Comparison of ENCODE assay signal across 12 cellular contexts in the genomic region with DNA sequence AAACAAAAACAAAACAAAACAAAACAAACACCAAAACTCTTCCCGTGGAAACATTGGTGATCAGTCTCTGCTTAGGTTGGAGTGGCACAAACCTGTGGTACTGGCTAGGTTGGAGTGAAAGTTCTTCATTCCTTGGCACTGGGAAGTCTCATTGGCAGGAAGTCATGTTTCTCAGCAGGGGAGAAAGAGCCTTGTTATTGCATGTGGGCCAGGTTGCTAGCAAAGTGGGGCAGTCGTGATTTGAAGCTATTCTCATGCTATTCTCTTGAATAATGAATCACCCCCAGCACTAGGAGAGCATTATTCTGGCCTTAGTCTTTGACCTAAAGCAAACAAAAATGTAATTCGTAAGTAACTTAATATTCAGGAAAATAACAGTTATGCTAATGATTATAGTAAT. TPM values are rescaled to one million over a fixed set of nuclear protein-coding genes. Genes with fewer than 3 reads are reported as not detected.
A peak's percentile ranks its signal among the peaks of the same experiment; 100 is the strongest.
DNase-seq lines count a peak whose midpoint lies in the region; ATAC-seq, FAIRE-seq and TF ChIP-seq lines count a peak whose summit lies in the region.
"Had no signal": no experiment of that assay in that cellular context is flagged by ENCODE, and none has a peak within 500 bp of the region (broad histone marks: within the 10 kb centered on the region; RNA-seq: fewer than 3 reads in every experiment).

No MANE protein-coding gene starts in this region.

- no peak overlapping the region for H3K4me3 ChIP-seq in adipocyte (ENCODE audit: low read length)
- H3K4me3 ChIP-seq: esophagus muscularis mucosa had no signal

- H3K27me3 ChIP-seq in adipocyte (replicated peaks; ENCODE audit: control insufficient read depth, insufficient read depth, low read length) = peaks cover 4% of the 10 kb centered on the region

- no peak for FAIRE-seq in GM12892 (lab: Jason Lieb, UNC)
- FAIRE-seq: A204.1 had no signal

- no peaks in the 10 kb centered on the region for H3K9me3 ChIP-seq in adipocyte (ENCODE audit: control insufficient read depth, low read length)
- H3K9me3 ChIP-seq: esophagus muscularis mucosa had no signal

- peak; percentile 5 for DNase-seq in NCI-H2196 (lab: John Stamatoyannopoulos, UW; ENCODE audit: unreplicated experiment)
- DNase-seq in NCI-H2196 treated with DMSO at 0.1 percent for 48 hours (lab: John Stamatoyannopoulos, UW; ENCODE audit: unreplicated experiment) = no peak
- DNase-seq in adipocyte (ENCODE audit: low read depth) = peak; percentile 44
- peak; percentile 66 for DNase-seq in glomerular visceral epithelial cell (ENCODE audit: extremely low spot score)
- DNase-seq in stromal cell of bone marrow (ENCODE audit: low read depth) = peak; percentile 65
- no peak for DNase-seq in GM12892 (ENCODE audit: insufficient read length)
- no peak for DNase-seq in stimulated activated CD4-positive, alpha-beta T cell treated with anti-CD3 and anti-CD28 coated beads, Interleukin-12 subunit alpha, Interleukin-12 subunit beta, amount 100 ng/mL, for 4 hours
- DNase-seq: activated CD4-positive, alpha-beta T cell treated with anti-CD3 and anti-CD28 coated beads, Interleukin-2, amount 50 U/mL, for 1 hour; NCI-H2171 had no signal

- no peak overlapping the region for H3K9ac ChIP-seq in adipocyte (ENCODE audit: low read length)

- no peak for ATAC-seq in HG03439 (IDR thresholded peaks at IDR 0.05; ENCODE audit: unreplicated experiment)

- no peaks in the 10 kb centered on the region for H3K36me3 ChIP-seq in adipocyte (ENCODE audit: control insufficient read depth, insufficient read depth, low read length, severe bottlenecking)
- H3K36me3 ChIP-seq: esophagus muscularis mucosa had no signal

- peaks cover 3% of the 10 kb centered on the region for H3K4me1 ChIP-seq in adipocyte (ENCODE audit: control insufficient read depth, insufficient read depth, low read length)
- H3K4me1 ChIP-seq: esophagus muscularis mucosa had no signal

- no peak for TF ChIP-seq POLR2A in GM12892 (IDR thresholded peaks at IDR 0.05; ENCODE audit: low read depth, low read length)

RNA-seq across cellular contexts. Expression of gene B4GALNT2, which starts 24.3 kb away (rescaled TPM):
- polyA plus RNA-seq in GM12892 (2012; ENCODE audit: missing spikeins) = not detected

Comparison
In these comparisons a context has a peak if more than half of its experiments do, and no peak if none do; other contexts are left out.
1. DNase-seq: peak in NCI-H2196 (single experiment), adipocyte (single experiment), glomerular visceral epithelial cell (single experiment) and stromal cell of bone marrow (single experiment); none in NCI-H2196 treated with DMSO at 0.1 percent for 48 hours (single experiment), GM12892 (single experiment) and stimulated activated CD4-positive, alpha-beta T cell treated with anti-CD3 and anti-CD28 coated beads, Interleukin-12 subunit alpha, Interleukin-12 subunit beta, amount 100 ng/mL, for 4 hours (single experiment).